In genomic region chr6:147173675-147174339, GRCh38 we compare ENCODE assay signal across 16 cellular contexts.
"Had no signal": no experiment of that assay in that cellular context is flagged by ENCODE, and none has a peak within 500 bp of the region (broad histone marks: within the 10 kb centered on the region; RNA-seq: fewer than 3 reads in every experiment).

No MANE protein-coding gene starts in this region.

- DNase-seq: effector CD4-positive, alpha-beta T cell; endodermal cell; erythroblast; heart left ventricle; hippocampal formation; left colon; left ventricle myocardium superior; mesendoderm; naive B cell; occipital lobe; pancreas; right lobe of liver; stimulated activated naive CD4-positive, alpha-beta T cell; stomach had no signal

- H3K27me3 ChIP-seq: heart left ventricle, pancreas, right lobe of liver, stomach had no signal

- H3K4me3 ChIP-seq: coronary artery, heart left ventricle, pancreas, prostate gland, right lobe of liver, stomach had no signal

- H3K27ac ChIP-seq: coronary artery, heart left ventricle, pancreas, right lobe of liver, stomach had no signal

- H3K4me1 ChIP-seq: heart left ventricle, right lobe of liver, stomach had no signal

- ATAC-seq: heart left ventricle, left colon, left ventricle myocardium superior, pancreas, right lobe of liver had no signal

- H3K9me3 ChIP-seq: heart left ventricle, pancreas, prostate gland, right lobe of liver, stomach had no signal

- H3K36me3 ChIP-seq: heart left ventricle, pancreas, prostate gland, right lobe of liver, stomach had no signal
